ENCODE assay signal across 1 cellular context in the genomic region with DNA sequence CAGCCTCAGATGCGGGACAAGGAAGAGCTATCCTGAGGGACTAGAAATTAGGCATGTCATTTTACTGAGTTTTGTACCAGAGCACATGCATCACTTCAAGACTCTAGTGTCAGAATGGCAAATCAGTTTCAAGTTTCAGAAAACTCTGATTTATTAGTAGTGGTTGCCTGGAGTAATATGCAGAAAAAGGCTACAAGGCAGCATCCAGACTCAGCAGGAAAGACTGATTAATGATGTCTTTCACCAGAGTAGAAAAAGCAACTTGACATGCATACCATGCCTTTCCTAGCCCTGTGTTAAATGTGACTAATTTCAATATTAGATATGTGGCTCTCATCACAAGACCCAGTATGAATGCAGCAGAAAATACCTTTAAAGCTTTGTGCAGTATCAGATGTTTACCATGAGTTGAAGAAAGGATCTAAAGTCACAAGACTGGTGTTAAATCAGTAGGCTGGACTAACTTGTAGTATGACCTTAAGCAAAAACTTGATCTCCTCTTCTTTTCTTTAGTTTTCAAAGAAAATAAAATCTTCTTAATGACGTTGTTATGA.
TF ChIP-seq lines count a peak whose summit lies in the region.

No MANE protein-coding gene starts in this region.

TF ChIP-seq in H1, 55 proteins besides CTCF, POLR2A, EP300 and RAD21:
- TF ChIP-seq POU5F1 (IDR thresholded peaks at IDR 0.05; ENCODE audit: low read depth, low read length), result no peak
- TF ChIP-seq BACH1 (IDR thresholded peaks at IDR 0.05; ENCODE audit: low read length), result no peak
- TF ChIP-seq JUN (IDR thresholded peaks at IDR 0.05; ENCODE audit: low read depth, low read length), result no peak
- no peak for TF ChIP-seq SUZ12 (IDR thresholded peaks at IDR 0.05; ENCODE audit: low read length)
- no peak for TF ChIP-seq PHF8 (conservative IDR thresholded peaks at IDR 0.05; ENCODE audit: low read depth, low read length)
- no peak for TF ChIP-seq SP4 (IDR thresholded peaks at IDR 0.05; ENCODE audit: low read length)
- TF ChIP-seq SRF (IDR thresholded peaks at IDR 0.05; ENCODE audit: low read depth, low read length), result no peak
- TF ChIP-seq CBX5 (IDR thresholded peaks at IDR 0.05; ENCODE audit: low read depth, low read length), result no peak
- no peak for TF ChIP-seq SIX5 (IDR thresholded peaks at IDR 0.05; ENCODE audit: low read depth, low read length)
- TF ChIP-seq BCL11A (IDR thresholded peaks at IDR 0.05; ENCODE audit: low read depth in 2 of 2, low read length in 2 of 2), result no peak
- no peak for TF ChIP-seq CTBP2 (IDR thresholded peaks at IDR 0.05; ENCODE audit: borderline replicate concordance, insufficient read depth, insufficient read length, low read length)
- TF ChIP-seq TAF7 (optimal IDR thresholded peaks at IDR 0.05; ENCODE audit: borderline replicate concordance, low read depth, low read length), result no peak
